Comparison of ENCODE assay signal across 21 cellular contexts in genomic region chr2:148122788-148123187, GRCh38.
DNase-seq lines count a peak whose midpoint lies in the region; ATAC-seq, FAIRE-seq and TF ChIP-seq lines count a peak whose summit lies in the region.
"Had no signal": no experiment of that assay in that cellular context is flagged by ENCODE, and none has a peak within 500 bp of the region (broad histone marks: within the 10 kb centered on the region; RNA-seq: fewer than 3 reads in every experiment).

No MANE protein-coding gene starts in this region.

- TF ChIP-seq CTCF in AG10803 (conservative IDR thresholded peaks at IDR 0.05; ENCODE audit: low read length), result no peak
- TF ChIP-seq CTCF in bronchial epithelial cell (IDR thresholded peaks at IDR 0.05; ENCODE audit: insufficient read depth, low read length, severe bottlenecking), result no peak

- H2BK5ac ChIP-seq in mesendoderm (ENCODE audit: low read length), result no peak overlapping the region

- H4K5ac ChIP-seq in mesendoderm (ENCODE audit: low read length), result no peak overlapping the region

- no peak for FAIRE-seq in bronchial epithelial cell (lab: Jason Lieb, UNC)
- FAIRE-seq: pancreas, TTC549 had no signal

- no peaks in the 10 kb centered on the region for H3K79me2 ChIP-seq in mesendoderm (ENCODE audit: control insufficient read depth, insufficient read depth, low read length)

- H2AK5ac ChIP-seq in mesendoderm (ENCODE audit: low read length), result no peak overlapping the region

- no peak overlapping the region for H3K18ac ChIP-seq in mesendoderm (ENCODE audit: low read length)

- no peak overlapping the region for H3K27ac ChIP-seq in mesendoderm (ENCODE audit: low read depth, low read length)
- H3K27ac ChIP-seq: gastroesophageal sphincter, pancreas, vagina had no signal

- H3K56ac ChIP-seq in mesendoderm (ENCODE audit: low read length), result no peak overlapping the region

- ATAC-seq in HG02884 (IDR thresholded peaks at IDR 0.05; ENCODE audit: unreplicated experiment) (peak; percentile 48), HG03196 (IDR thresholded peaks at IDR 0.05; ENCODE audit: unreplicated experiment) (no peak), GM21360 (IDR thresholded peaks at IDR 0.05; ENCODE audit: unreplicated experiment) (no peak)
- ATAC-seq: gastroesophageal sphincter, pancreas had no signal

- H3K36me3 ChIP-seq in bronchial epithelial cell (ENCODE audit: control insufficient read depth, insufficient read depth, low read length) (no peaks in the 10 kb centered on the region), mesendoderm (ENCODE audit: control insufficient read depth, insufficient read depth, low read length) (no peaks in the 10 kb centered on the region)
- H3K36me3 ChIP-seq: pancreas, vagina had no signal

- H2BK15ac ChIP-seq in mesendoderm (replicated peaks; ENCODE audit: low read depth), result no peak overlapping the region

- H3K23ac ChIP-seq in mesendoderm (ENCODE audit: low read length), result no peak overlapping the region

- no peaks in the 10 kb centered on the region for H3K79me1 ChIP-seq in mesendoderm (ENCODE audit: low read length)

- no peak overlapping the region for H4K8ac ChIP-seq in mesendoderm (ENCODE audit: low read depth, low read length)

- H3K4me3 ChIP-seq in AG10803 (ENCODE audit: low read length) (no peak overlapping the region), bronchial epithelial cell (ENCODE audit: low read depth, low read length) (no peak overlapping the region), mesendoderm (ENCODE audit: low read length) (no peak overlapping the region)
- H3K4me3 ChIP-seq: gastroesophageal sphincter, pancreas, vagina had no signal

- DNase-seq in AG10803 (ENCODE audit: low read depth), result peak; percentile 6
- DNase-seq in bronchial epithelial cell (ENCODE audit: low read depth), result peak; percentile 92
- DNase-seq in mesendoderm, result peak; percentile 5
- no peak for DNase-seq in HuH-7 (ENCODE audit: low spot score)
- no peak for DNase-seq in activated CD4-positive, alpha-beta T cell treated with anti-CD3 and anti-CD28 coated beads for 4 hours
- DNase-seq: activated CD8-positive, alpha-beta memory T cell treated with anti-CD3 and anti-CD28 coated beads for 24 hours; activated effector memory CD4-positive, alpha-beta T cell treated with anti-CD3 and anti-CD28 coated beads, Interleukin-2, amount 50 U/mL, for 16 hours; C1 segment of cervical spinal cord; DMS79; H7; KG1; NCI-H1436; NCI-H2227 treated with DMSO at 0.1 percent for 48 hours; pancreas; stimulated activated naive CD4-positive, alpha-beta T cell treated with Interleukin-2 at 50 U/mL for 16 hours had no signal

- no peak overlapping the region for H3K9ac ChIP-seq in mesendoderm (ENCODE audit: low read length)

- H3K4ac ChIP-seq in mesendoderm (ENCODE audit: low read depth, low read length), result no peak overlapping the region

- no peaks in the 10 kb centered on the region for H3K27me3 ChIP-seq in bronchial epithelial cell (ENCODE audit: control insufficient read depth, insufficient read depth, low read length)
- no peaks in the 10 kb centered on the region for H3K27me3 ChIP-seq in mesendoderm (ENCODE audit: insufficient read depth, low read length, poor library complexity)
- H3K27me3 ChIP-seq: gastroesophageal sphincter, pancreas, vagina had no signal

- no peak overlapping the region for H2BK120ac ChIP-seq in mesendoderm (ENCODE audit: low read depth, low read length)

- H3K4me1 ChIP-seq in mesendoderm (ENCODE audit: control insufficient read depth, low read depth, low read length), result no peaks in the 10 kb centered on the region
- H3K4me1 ChIP-seq: gastroesophageal sphincter, pancreas, vagina had no signal

- H3K4me2 ChIP-seq in mesendoderm (ENCODE audit: low read length), result no peak overlapping the region

Comparison
In these comparisons a context has a peak if more than half of its experiments do, and no peak if none do; other contexts are left out.
1. DNase-seq: peak in AG10803 (single experiment), bronchial epithelial cell (single experiment) and mesendoderm (single experiment); none in HuH-7 (single experiment) and activated CD4-positive, alpha-beta T cell treated with anti-CD3 and anti-CD28 coated beads for 4 hours (0 of 2).